26 cellular contexts compared by ENCODE assay signal in genomic region chr1:68977211-68977610, GRCh38.
A peak's percentile ranks its signal among the peaks of the same experiment; 100 is the strongest.
DNase-seq lines count a peak whose midpoint lies in the region; ATAC-seq and TF ChIP-seq lines count a peak whose summit lies in the region.
"Had no signal": no experiment of that assay in that cellular context is flagged by ENCODE, and none has a peak within 500 bp of the region (broad histone marks: within the 10 kb centered on the region; RNA-seq: fewer than 3 reads in every experiment).

No MANE protein-coding gene starts in this region.

- peak overlapping the region; percentile 42; the same call in 1 of the 2 replicates for H3K9ac ChIP-seq in HUES64 (ENCODE audit: low read depth, low read length)
- no peak overlapping the region for H3K9ac ChIP-seq in mesendoderm (ENCODE audit: low read length)

- H2AFZ ChIP-seq in GM23338 = no peak overlapping the region

- peak overlapping the region; percentile 36 for H3K27ac ChIP-seq in GM23338 (ENCODE audit: low read depth)
- peak overlapping the region; percentile 66; the same call in 1 of the 2 replicates for H3K27ac ChIP-seq in HUES64 (ENCODE audit: low read depth, low read length)
- no peak overlapping the region for H3K27ac ChIP-seq in mesendoderm (ENCODE audit: low read depth, low read length)
- H3K27ac ChIP-seq: 22Rv1, Peyer's patch, SK-N-MC had no signal

- WGBS in HUES64 = 100% methylated on average over 1 of the region's 2 CpGs
- WGBS in mesendoderm (ENCODE audit: extremely low coverage, insufficient coverage, low lambda C conversion rate) = no CpG with 5 or more reads among the region's 2 CpGs

- H3K79me2 ChIP-seq in GM23338 (replicated peaks; ENCODE audit: insufficient read depth) (no peaks in the 10 kb centered on the region), mesendoderm (ENCODE audit: control insufficient read depth, insufficient read depth, low read length) (no peaks in the 10 kb centered on the region)

- no peak overlapping the region for H2BK120ac ChIP-seq in mesendoderm (ENCODE audit: low read depth, low read length)

- peak; percentile 21; the same call in 2 of the 3 replicates for ATAC-seq in GM23338
- no peak for ATAC-seq in activated CD4-positive, alpha-beta T cell treated with anti-CD3 and anti-CD28 coated beads for 36 hours

- no peaks in the 10 kb centered on the region for H4K20me1 ChIP-seq in GM23338 (replicated peaks; ENCODE audit: insufficient read depth)

- H2BK15ac ChIP-seq in mesendoderm (replicated peaks; ENCODE audit: low read depth) = no peak overlapping the region

- H3K4ac ChIP-seq in mesendoderm (ENCODE audit: low read depth, low read length) = no peak overlapping the region

- H3K18ac ChIP-seq in mesendoderm (ENCODE audit: low read length) = no peak overlapping the region

- H3K79me1 ChIP-seq in mesendoderm (ENCODE audit: low read length) = no peaks in the 10 kb centered on the region

- no peaks in the 10 kb centered on the region for H3K9me3 ChIP-seq in HUES64 (ENCODE audit: insufficient read depth, low read depth, low read length)
- H3K9me3 ChIP-seq: BE2C, Peyer's patch had no signal

- H3K4me1 ChIP-seq in GM23338 (ENCODE audit: insufficient read depth) (peaks cover 19% of the 10 kb centered on the region), HUES64 (ENCODE audit: insufficient read depth, low read length) (peaks cover 38% of the 10 kb centered on the region), mesendoderm (ENCODE audit: control insufficient read depth, low read depth, low read length) (no peaks in the 10 kb centered on the region)
- H3K4me1 ChIP-seq: BE2C, Peyer's patch had no signal

- H3K27me3 ChIP-seq in GM23338 (ENCODE audit: insufficient read depth) = no peaks in the 10 kb centered on the region
- no peaks in the 10 kb centered on the region for H3K27me3 ChIP-seq in HUES64 (ENCODE audit: insufficient read depth, low read length)
- H3K27me3 ChIP-seq in mesendoderm (ENCODE audit: insufficient read depth, low read length, poor library complexity) = no peaks in the 10 kb centered on the region
- H3K27me3 ChIP-seq: BE2C, Peyer's patch had no signal

- H3K4me3 ChIP-seq in GM23338 (no peak overlapping the region), HUES64 (ENCODE audit: low read length) (no peak overlapping the region), mesendoderm (ENCODE audit: low read length) (no peak overlapping the region)
- H3K4me3 ChIP-seq: Peyer's patch, SK-N-MC had no signal

- no peak overlapping the region for H3K56ac ChIP-seq in mesendoderm (ENCODE audit: low read length)

- H3K4me3 Mint-ChIP-seq in GM23338 = no peak overlapping the region
- no peak overlapping the region for H3K4me3 Mint-ChIP-seq in activated CD4-positive, alpha-beta T cell treated with anti-CD3 and anti-CD28 coated beads for 36 hours
- H3K4me3 Mint-ChIP-seq in HFFc6 = no peak overlapping the region
- H3K4me3 Mint-ChIP-seq: CD14-positive monocyte; CD8-positive, alpha-beta memory T cell had no signal

- H2AK5ac ChIP-seq in mesendoderm (ENCODE audit: low read length) = no peak overlapping the region

- no peaks in the 10 kb centered on the region for H3F3A ChIP-seq in GM23338 (replicated peaks; ENCODE audit: low read depth)

- no peak overlapping the region for H2BK5ac ChIP-seq in mesendoderm (ENCODE audit: low read length)

- CTCF ChIA-PET in activated CD4-positive, alpha-beta T cell treated with anti-CD3 and anti-CD28 coated beads for 36 hours (lab: Charles Lee) = no interaction called here

- POLR2A ChIA-PET in activated CD4-positive, alpha-beta T cell treated with anti-CD3 and anti-CD28 coated beads for 36 hours (lab: Charles Lee) = no interaction called here

- no peak overlapping the region for H4K5ac ChIP-seq in mesendoderm (ENCODE audit: low read length)

- TF ChIP-seq CTCF in GM23338 (conservative IDR thresholded peaks at IDR 0.05; ENCODE audit: low read depth in 2 of 2) (no peak), HFFc6 (IDR thresholded peaks at IDR 0.05) (no peak)

- H3K27me3 Mint-ChIP-seq in GM23338 (ENCODE audit: insufficient read depth, low read depth, poor library complexity) (no peaks in the 10 kb centered on the region), HFFc6 (ENCODE audit: insufficient read depth) (no peaks in the 10 kb centered on the region)
- H3K27me3 Mint-ChIP-seq in activated CD4-positive, alpha-beta T cell treated with anti-CD3 and anti-CD28 coated beads for 36 hours = no peaks in the 10 kb centered on the region
- H3K27me3 Mint-ChIP-seq: CD8-positive, alpha-beta memory T cell had no signal

- H3K9me2 ChIP-seq in GM23338 (ENCODE audit: insufficient read depth) = no peaks in the 10 kb centered on the region; the same call in 1 of the 2 replicates

- H3K9me3 Mint-ChIP-seq in GM23338 = 0 out of 3 replicates have a peak, but pooled peaks cover 2% of the 10 kb centered on the region
- H3K9me3 Mint-ChIP-seq in activated CD4-positive, alpha-beta T cell treated with anti-CD3 and anti-CD28 coated beads for 36 hours (ENCODE audit: low read depth) = peaks cover 5% of the 10 kb centered on the region
- peaks cover 19% of the 10 kb centered on the region for H3K9me3 Mint-ChIP-seq in HFFc6

- H3K4me1 Mint-ChIP-seq in GM23338 (peaks cover 45% of the 10 kb centered on the region), HFFc6 (ENCODE audit: low read depth) (no peaks in the 10 kb centered on the region)
- H3K4me1 Mint-ChIP-seq in activated CD4-positive, alpha-beta T cell treated with anti-CD3 and anti-CD28 coated beads for 36 hours = no peaks in the 10 kb centered on the region
- H3K4me1 Mint-ChIP-seq: CD14-positive monocyte; CD8-positive, alpha-beta memory T cell had no signal

- H4K8ac ChIP-seq in mesendoderm (ENCODE audit: low read depth, low read length) = no peak overlapping the region

- DNase-seq in GM23338 (ENCODE audit: low spot score) = peak; percentile 80
- peak; percentile 70 for DNase-seq in iPS DF 19.7 (ENCODE audit: low read depth, low spot score)
- DNase-seq in mesendoderm = peak; percentile 42
- DNase-seq in activated CD4-positive, alpha-beta T cell treated with anti-CD3 and anti-CD28 coated beads for 36 hours = no peak
- no peak for DNase-seq in HUDEP-2 (lab: John Stamatoyannopoulos, UW; ENCODE audit: unreplicated experiment in 76 of 76)
- no peak for DNase-seq in HFFc6
- no peak for DNase-seq in NCI-H2227 treated with DMSO at 0.1 percent for 48 hours (lab: John Stamatoyannopoulos, UW)
- DNase-seq: ACHN; BE2C; Calu3; CD8-positive, alpha-beta memory T cell; DMS79 treated with DMSO at 0.1 percent for 48 hours; NCI-H1048; NCI-H1417; NCI-H1694; NCI-H2029 treated with DMSO at 0.1 percent for 48 hours; NCI-H226; NCI-H510A; NCI-H69; OCI-M1; Peyer's patch; SIG-M5 had no signal

- intact Hi-C loops in activated CD4-positive, alpha-beta T cell treated with anti-CD3 and anti-CD28 coated beads for 36 hours (cut with DNase I, micrococcal nuclease) = no loop called here

- peak overlapping the region; percentile 97 for H3K27ac Mint-ChIP-seq in GM23338
- H3K27ac Mint-ChIP-seq in activated CD4-positive, alpha-beta T cell treated with anti-CD3 and anti-CD28 coated beads for 36 hours = no peak overlapping the region
- H3K27ac Mint-ChIP-seq in HFFc6 = no peak overlapping the region
- H3K27ac Mint-ChIP-seq: CD14-positive monocyte; CD8-positive, alpha-beta memory T cell had no signal

- H3K36me3 ChIP-seq in GM23338 (ENCODE audit: insufficient read depth) (no peaks in the 10 kb centered on the region), HUES64 (ENCODE audit: insufficient read depth, low read length) (no peaks in the 10 kb centered on the region), mesendoderm (ENCODE audit: control insufficient read depth, insufficient read depth, low read length) (no peaks in the 10 kb centered on the region)
- H3K36me3 ChIP-seq: BE2C, Peyer's patch had no signal

- H3K36me3 Mint-ChIP-seq in GM23338 (ENCODE audit: low read depth) (0 out of 3 replicates have a peak, but pooled peaks cover 2% of the 10 kb centered on the region), HFFc6 (ENCODE audit: low read depth) (no peaks in the 10 kb centered on the region)
- no peaks in the 10 kb centered on the region for H3K36me3 Mint-ChIP-seq in activated CD4-positive, alpha-beta T cell treated with anti-CD3 and anti-CD28 coated beads for 36 hours (ENCODE audit: low read depth)
- H3K36me3 Mint-ChIP-seq: CD14-positive monocyte; CD8-positive, alpha-beta memory T cell had no signal

- H3K4me2 ChIP-seq in GM23338 (peak overlapping the region; percentile 16; the same call in 1 of the 2 replicates), mesendoderm (ENCODE audit: low read length) (no peak overlapping the region)

- no peak overlapping the region for H3K23ac ChIP-seq in mesendoderm (ENCODE audit: low read length)

TF ChIP-seq in GM23338, 12 proteins besides CTCF, POLR2A, EP300 and RAD21 (continues in another document):
- TF ChIP-seq STAT1 (IDR thresholded peaks at IDR 0.05; ENCODE audit: unreplicated experiment) = no peak
- no peak for TF ChIP-seq EZH2phosphoT487 (IDR thresholded peaks at IDR 0.05; ENCODE audit: unreplicated experiment)
- TF ChIP-seq CREB1 (CRISPR knock-in tag; IDR thresholded peaks at IDR 0.05; ENCODE audit: low read depth) = no peak

Comparison
In these comparisons a context has a peak if more than half of its experiments do, and no peak if none do; other contexts are left out.
1. DNase-seq: peak in GM23338 (single experiment), iPS DF 19.7 (single experiment) and mesendoderm (single experiment); none in activated CD4-positive, alpha-beta T cell treated with anti-CD3 and anti-CD28 coated beads for 36 hours (single experiment), HUDEP-2 (0 of 76), HFFc6 (single experiment) and NCI-H2227 treated with DMSO at 0.1 percent for 48 hours (single experiment).